8 cellular contexts compared by ENCODE assay signal in the genomic region with DNA sequence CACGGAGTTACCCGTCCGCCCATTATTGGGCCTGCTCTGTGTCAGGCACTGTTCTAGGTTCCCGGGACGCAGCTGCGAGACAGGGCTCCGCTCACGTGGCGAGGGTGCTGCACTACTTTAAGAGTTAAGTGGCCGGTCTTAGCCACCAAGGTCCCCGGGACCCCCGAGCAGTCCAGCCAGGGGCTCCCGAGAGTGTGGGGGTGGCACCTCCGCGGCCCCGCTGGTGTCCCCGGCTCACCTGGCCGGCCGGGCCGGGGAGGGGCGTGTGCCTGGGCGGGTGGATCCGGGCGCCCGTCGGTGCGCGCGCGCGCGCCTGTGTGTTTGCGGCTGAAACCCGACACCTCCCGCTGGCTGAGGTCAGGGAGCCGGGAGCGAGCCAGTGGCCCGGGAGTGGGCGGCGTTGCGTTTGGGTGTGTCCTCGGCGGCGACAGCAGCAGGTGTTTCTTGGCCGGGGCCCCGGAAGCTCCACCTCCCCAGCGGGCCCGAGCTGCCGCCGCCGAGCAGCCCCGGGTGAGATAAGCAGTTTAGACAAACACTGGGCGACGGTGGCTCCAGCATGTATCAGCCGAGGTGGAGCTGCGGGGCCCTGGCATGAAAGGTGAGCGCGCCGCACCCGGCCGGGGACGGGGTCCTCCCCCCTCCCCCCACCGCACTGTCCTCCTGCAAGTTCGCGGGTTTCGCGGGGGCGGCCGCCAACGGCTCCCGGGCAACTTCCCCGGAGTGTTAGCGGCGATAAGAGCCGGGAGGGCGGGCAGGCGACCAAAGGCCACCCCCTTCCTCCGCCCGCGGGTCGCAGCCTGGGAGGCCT. TPM values are rescaled to one million over a fixed set of nuclear protein-coding genes. Genes with fewer than 3 reads are reported as not detected.
DNase-seq lines count a peak whose midpoint lies in the region; ATAC-seq and TF ChIP-seq lines count a peak whose summit lies in the region.

A gene (plus strand): TSS at position 522 of the 808 bp plus-strand sequence. CDS start 70 bp downstream, at position 592.

- peak; percentile 34 for ATAC-seq in HG03442 (IDR thresholded peaks at IDR 0.05; ENCODE audit: unreplicated experiment)

- POLR2A ChIA-PET in activated CD4-positive, alpha-beta T cell treated with anti-CD3 and anti-CD28 coated beads, Interleukin-2, amount 10 ng/mL, durations not matched to agents 7 days and 5 days (lab: Charles Lee), result no interaction called here

- CTCF ChIA-PET in activated CD4-positive, alpha-beta T cell treated with anti-CD3 and anti-CD28 coated beads, Interleukin-2, amount 10 ng/mL, durations not matched to agents 7 days and 5 days (lab: Charles Lee), result interaction anchor here (1.4 to 6.8 kb wide), 3 partner anchors 46 to 192 kb away, joined by 3 to 55 read pairs (median 24); no protein-coding TSS in a partner anchor

- H3K36me3 Mint-ChIP-seq in CD14-positive monocyte, result peaks cover 8 to 14% of the 10 kb centered on the region in 2 donors
- no peaks in the 10 kb centered on the region for H3K36me3 Mint-ChIP-seq in activated CD4-positive, alpha-beta T cell treated with anti-CD3 and anti-CD28 coated beads, Interleukin-2, amount 10 ng/mL, durations not matched to agents 7 days and 5 days (ENCODE audit: low read depth)

- DNase-seq in CD14-positive monocyte (ENCODE audit: low spot score) (no peak), GM19240 (ENCODE audit: insufficient read length, low spot score) (peak; percentile 76), NCI-H510A treated with DMSO at 0.1 percent for 48 hours (lab: John Stamatoyannopoulos, UW) (peak; percentile 97), lung microvascular endothelial cell (ENCODE audit: low read depth in 2 of 2) (peak; percentile 42 to 73)
- peak; percentile 67 for DNase-seq in activated CD4-positive, alpha-beta T cell treated with anti-CD3 and anti-CD28 coated beads, Interleukin-2, amount 10 ng/mL, durations not matched to agents 7 days and 5 days
- DNase-seq in effector CD8-positive, alpha-beta T cell (lab: John Stamatoyannopoulos, UW), result peak; percentile 36
- peak; percentile 83 for DNase-seq in stimulated activated CD8-positive, alpha-beta memory T cell treated with anti-CD3 and anti-CD28 coated beads, Interleukin-4, amount 100 ng/mL, for 48 hours

- peak within 1 kb of the TSS; percentile 78 to 94 for H3K4me3 Mint-ChIP-seq in CD14-positive monocyte
- peak within 1 kb of the TSS; percentile 66 for H3K4me3 Mint-ChIP-seq in activated CD4-positive, alpha-beta T cell treated with anti-CD3 and anti-CD28 coated beads, Interleukin-2, amount 10 ng/mL, durations not matched to agents 7 days and 5 days

- H3K4me1 Mint-ChIP-seq in CD14-positive monocyte, result peaks cover 57% of the 10 kb centered on the region
- H3K4me1 Mint-ChIP-seq in activated CD4-positive, alpha-beta T cell treated with anti-CD3 and anti-CD28 coated beads, Interleukin-2, amount 10 ng/mL, durations not matched to agents 7 days and 5 days, result peaks cover 42% of the 10 kb centered on the region

- peaks cover 0 to 9% (median 4%) of the 10 kb centered on the region in 3 donors for H3K27me3 Mint-ChIP-seq in CD14-positive monocyte (ENCODE audit: low read depth in 3 of 3)
- peaks cover 17% of the 10 kb centered on the region for H3K27me3 Mint-ChIP-seq in activated CD4-positive, alpha-beta T cell treated with anti-CD3 and anti-CD28 coated beads, Interleukin-2, amount 10 ng/mL, durations not matched to agents 7 days and 5 days

- TF ChIP-seq CTCF in CD14-positive monocyte (IDR thresholded peaks at IDR 0.05), result no peak

- intact Hi-C loops in CD14-positive monocyte (cut with micrococcal nuclease), result loop anchor here (5.0 to 10.0 kb wide), 3 partner anchors 56 to 308 kb away; no protein-coding TSS in a partner anchor

- peaks cover 0 to 3% (median 0%) of the 10 kb centered on the region in 7 donors for H3K9me3 Mint-ChIP-seq in CD14-positive monocyte
- no peaks in the 10 kb centered on the region for H3K9me3 Mint-ChIP-seq in activated CD4-positive, alpha-beta T cell treated with anti-CD3 and anti-CD28 coated beads, Interleukin-2, amount 10 ng/mL, durations not matched to agents 7 days and 5 days

- peak within 1 kb of the TSS in 1 of 7 donors; percentile 25 for H3K27ac Mint-ChIP-seq in CD14-positive monocyte
- H3K27ac Mint-ChIP-seq in activated CD4-positive, alpha-beta T cell treated with anti-CD3 and anti-CD28 coated beads, Interleukin-2, amount 10 ng/mL, durations not matched to agents 7 days and 5 days, result peak within 1 kb of the TSS; percentile 13

RNA-seq across cellular contexts. Expression of the gene that starts here (rescaled TPM):
- under 1 TPM; 0.67 to 0.86 TPM for polyA plus RNA-seq in CD14-positive monocyte
- total RNA-seq in activated CD4-positive, alpha-beta T cell treated with anti-CD3 and anti-CD28 coated beads, Interleukin-2, amount 10 ng/mL, durations not matched to agents 7 days and 5 days, result 10 to 100 TPM; 25.7 to 27.3 TPM
- total RNA-seq in lung microvascular endothelial cell, result 6.5 and 12.1 TPM in 2 replicates
